7 cellular contexts compared by ENCODE assay signal in the genomic region with DNA sequence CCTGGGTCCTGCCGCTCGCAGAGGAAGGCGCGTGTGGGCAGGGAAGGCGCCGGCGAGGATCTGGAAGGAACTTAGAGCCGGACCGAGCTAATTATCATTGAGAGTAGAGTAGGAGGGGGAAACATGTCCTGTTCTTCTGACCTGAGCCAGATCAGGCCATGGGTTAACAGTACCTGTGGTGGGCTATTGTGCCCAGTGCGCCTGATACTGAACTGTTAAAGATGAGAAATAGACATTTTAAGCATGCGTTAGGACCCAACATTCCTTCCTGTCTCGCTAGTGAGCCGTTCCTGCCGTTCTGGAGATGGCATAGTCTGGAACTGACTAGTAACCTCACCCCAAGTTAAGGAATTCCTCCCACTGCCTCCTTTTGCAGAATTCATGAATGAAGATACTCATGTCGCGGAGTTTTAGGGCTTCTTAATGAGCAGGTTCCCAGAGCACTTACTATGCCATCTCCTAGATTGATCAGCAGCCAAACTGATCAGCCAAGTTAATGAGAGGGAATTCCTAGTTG. TPM values are rescaled to one million over a fixed set of nuclear protein-coding genes. Genes with fewer than 3 reads are reported as not detected.
DNase-seq lines count a peak whose midpoint lies in the region; ATAC-seq and TF ChIP-seq lines count a peak whose summit lies in the region.

No MANE protein-coding gene starts in this region.

- peaks cover 5% of the 10 kb centered on the region for H3K36me3 ChIP-seq in kidney epithelial cell (ENCODE audit: control insufficient read depth, insufficient read depth, low read length)
- no peaks in the 10 kb centered on the region for H3K36me3 ChIP-seq in testis (ENCODE audit: low read depth, missing control alignments)

- intact Hi-C loops in testis (cut with DNase I; ENCODE audit: low total_unique reads) = no loop called here

- DNase-seq in HL-60 (ENCODE audit: low read depth in 1 of 2, low spot score in 1 of 2) (no peak), kidney epithelial cell (ENCODE audit: low read depth) (no peak), testis (no peak), NCI-H1930 (lab: John Stamatoyannopoulos, UW) (no peak)
- no peak for DNase-seq in activated naive CD4-positive, alpha-beta T cell treated with anti-CD3 and anti-CD28 coated beads, Interleukin-2, amount 50 U/mL, for 72 hours (ENCODE audit: low spot score in 2 of 2)

- H3K9me3 Mint-ChIP-seq in activated naive CD4-positive, alpha-beta T cell treated with anti-CD3 and anti-CD28 coated beads, Interleukin-2, amount 50 U/mL, for 72 hours = peaks cover 8 to 13% of the 10 kb centered on the region in 2 donors

- no peaks in the 10 kb centered on the region for H3K9me3 ChIP-seq in testis

- TF ChIP-seq CTCF in HL-60 (IDR thresholded peaks at IDR 0.05; ENCODE audit: insufficient read depth, low read length) (no peak), kidney epithelial cell (IDR thresholded peaks at IDR 0.05; ENCODE audit: insufficient read depth, low read length, poor library complexity, severe bottlenecking) (no peak), testis (IDR thresholded peaks at IDR 0.05) (no peak)

- H3K27ac ChIP-seq in HL-60 (replicated peaks) = peak overlapping the region; percentile 79
- H3K27ac ChIP-seq in testis = peak overlapping the region; percentile 88 to 94

- H3K4me3 ChIP-seq in HL-60 (replicated peaks; ENCODE audit: insufficient read depth, low read length) (peak overlapping the region; percentile 93), kidney epithelial cell (ENCODE audit: low read depth, low read length) (peak overlapping the region; percentile 93), testis (peak overlapping the region; percentile 75 to 100)

- H3K36me3 Mint-ChIP-seq in activated naive CD4-positive, alpha-beta T cell treated with anti-CD3 and anti-CD28 coated beads, Interleukin-2, amount 50 U/mL, for 72 hours = peaks cover 6 to 23% of the 10 kb centered on the region in 2 donors

- WGBS in testis, 2 donors = 5% methylated on average over 7 to 16 of the region's 16 CpGs

- TF ChIP-seq POLR2A in GM18505 (IDR thresholded peaks at IDR 0.05; ENCODE audit: borderline replicate concordance, extremely low read depth, insufficient read depth, insufficient read length) = no peak
- TF ChIP-seq POLR2A in testis (IDR thresholded peaks at IDR 0.05) = no peak

- H3K4me1 ChIP-seq in testis = peaks cover 10% of the 10 kb centered on the region

- ATAC-seq in GM18505 (IDR thresholded peaks at IDR 0.05; ENCODE audit: unreplicated experiment) (peak; percentile 3), HG03135 (IDR thresholded peaks at IDR 0.05; ENCODE audit: unreplicated experiment) (no peak)
- ATAC-seq in activated naive CD4-positive, alpha-beta T cell treated with anti-CD3 and anti-CD28 coated beads, Interleukin-2, amount 50 U/mL, for 72 hours = no peak

- no peaks in the 10 kb centered on the region for H3K27me3 ChIP-seq in HL-60 (ENCODE audit: insufficient read depth, poor library complexity, severe bottlenecking)
- H3K27me3 ChIP-seq in kidney epithelial cell (ENCODE audit: control insufficient read depth, insufficient read depth, low read length) = no peaks in the 10 kb centered on the region
- no peaks in the 10 kb centered on the region for H3K27me3 ChIP-seq in testis

- H3K27ac Mint-ChIP-seq in activated naive CD4-positive, alpha-beta T cell treated with anti-CD3 and anti-CD28 coated beads, Interleukin-2, amount 50 U/mL, for 72 hours = peak overlapping the region; percentile 92 to 94

RNA-seq across cellular contexts. Expression of gene STRIP1, which starts 0.9 kb away (rescaled TPM):
- 10 to 100 TPM; 26.5 to 39.8 TPM for total RNA-seq in activated naive CD4-positive, alpha-beta T cell treated with anti-CD3 and anti-CD28 coated beads, Interleukin-2, amount 50 U/mL, for 72 hours
- total RNA-seq in kidney epithelial cell (32.9 and 41.0 TPM in 2 replicates), testis (100 to 1,000 TPM in 1 of 2 donors, 10 to 100 TPM in 1; 85.8 to 103 TPM)
- 49.9 TPM for polyA plus RNA-seq in testis (ENCODE audit: insufficient read depth, low read depth, low replicate concordance)

RNA-seq across cellular contexts. Expression of gene ALX3, which starts 35.2 kb away (rescaled TPM):
- not detected for total RNA-seq in activated naive CD4-positive, alpha-beta T cell treated with anti-CD3 and anti-CD28 coated beads, Interleukin-2, amount 50 U/mL, for 72 hours
- total RNA-seq in kidney epithelial cell (not detected in 2 replicates), testis (under 1 TPM; 0.31 to 0.79 TPM)
- polyA plus RNA-seq in testis (ENCODE audit: insufficient read depth, low read depth, low replicate concordance) = 0.49 TPM

RNA-seq across cellular contexts. Expression of gene AHCYL1, which starts 50.7 kb away (rescaled TPM):
- 100 to 1,000 TPM in 1 of 2 donors, 10 to 100 TPM in 1; 78.8 to 112 TPM for total RNA-seq in activated naive CD4-positive, alpha-beta T cell treated with anti-CD3 and anti-CD28 coated beads, Interleukin-2, amount 50 U/mL, for 72 hours
- total RNA-seq in kidney epithelial cell = 40.1 and 43.9 TPM in 2 replicates
- total RNA-seq in testis = 10 to 100 TPM; 48.5 to 59.1 TPM
- 64.3 TPM for polyA plus RNA-seq in testis (ENCODE audit: insufficient read depth, low read depth, low replicate concordance)
